ENCODE assay signal across 12 cellular contexts in genomic region chr7:51647931-51648351, GRCh38.
A peak's percentile ranks its signal among the peaks of the same experiment; 100 is the strongest.
DNase-seq lines count a peak whose midpoint lies in the region; ATAC-seq and TF ChIP-seq lines count a peak whose summit lies in the region.
"Had no signal": no experiment of that assay in that cellular context is flagged by ENCODE, and none has a peak within 500 bp of the region (broad histone marks: within the 10 kb centered on the region; RNA-seq: fewer than 3 reads in every experiment).

No MANE protein-coding gene starts in this region.

- peaks cover 5 to 9% of the 10 kb centered on the region in 2 donors for H3K4me1 ChIP-seq in adrenal gland (replicated peaks in 1 of 2)

- no peak for TF ChIP-seq CTCF in adrenal gland (IDR thresholded peaks at IDR 0.05)

- ATAC-seq in GM19328 (IDR thresholded peaks at IDR 0.05; ENCODE audit: unreplicated experiment) (no peak), GM18870 (IDR thresholded peaks at IDR 0.05; ENCODE audit: unreplicated experiment) (no peak)

- 16 to 18% (median 17%) methylated on average over 11 to 14 of the region's 14 CpGs for WGBS in adrenal gland, 4 donors

- peak overlapping the region in 1 of 4 donors; percentile 27 for H3K4me3 ChIP-seq in adrenal gland
- H3K4me3 ChIP-seq: thoracic aorta had no signal

- no peaks in the 10 kb centered on the region for H3K9me3 ChIP-seq in adrenal gland (replicated peaks in 1 of 3)
- H3K9me3 ChIP-seq: thoracic aorta had no signal

- TF ChIP-seq POLR2A in adrenal gland (IDR thresholded peaks at IDR 0.05) = no peak

- intact Hi-C loops in adrenal gland (cut with DNase I) = no loop called here

- H3K27ac ChIP-seq in adrenal gland = peak overlapping the region in 3 of 5 donors; percentile 5 to 54 (median 36)
- peak overlapping the region; percentile 21 for H3K27ac ChIP-seq in temporal lobe (ENCODE audit: low read depth, low read length)
- H3K27ac ChIP-seq: thoracic aorta had no signal

- H3K27me3 ChIP-seq in adrenal gland = no peaks in the 10 kb centered on the region

- peak; percentile 15 for DNase-seq in NCI-H1092 treated with DMSO at 0.1 percent for 48 hours (lab: John Stamatoyannopoulos, UW)
- no peak for DNase-seq in NCI-H1092 (lab: John Stamatoyannopoulos, UW)
- DNase-seq in adrenal gland = peak; percentile 42 to 94 (median 90)
- DNase-seq in iPS-NIHi7 (ENCODE audit: extremely low spot score) = peak; percentile 27
- DNase-seq in cerebellar nuclear complex (lab: John Stamatoyannopoulos, UW) = no peak
- DNase-seq: 8988T; activated CD8-positive, alpha-beta memory T cell treated with anti-CD3 and anti-CD28 coated beads, Interleukin-2, amount 50 U/mL, for 4 hours; SW 1271 had no signal

- H3K36me3 ChIP-seq in adrenal gland (replicated peaks in 1 of 2) = no peaks in the 10 kb centered on the region
- H3K36me3 ChIP-seq: thoracic aorta had no signal

Comparison
In these comparisons a context has a peak if more than half of its experiments do, and no peak if none do; other contexts are left out.
1. DNase-seq: peak in NCI-H1092 treated with DMSO at 0.1 percent for 48 hours (single experiment), adrenal gland (7 of 7) and iPS-NIHi7 (single experiment); none in NCI-H1092 (single experiment) and cerebellar nuclear complex (0 of 2).